Comparison of ENCODE assay signal across 1 cellular context in the genomic region with DNA sequence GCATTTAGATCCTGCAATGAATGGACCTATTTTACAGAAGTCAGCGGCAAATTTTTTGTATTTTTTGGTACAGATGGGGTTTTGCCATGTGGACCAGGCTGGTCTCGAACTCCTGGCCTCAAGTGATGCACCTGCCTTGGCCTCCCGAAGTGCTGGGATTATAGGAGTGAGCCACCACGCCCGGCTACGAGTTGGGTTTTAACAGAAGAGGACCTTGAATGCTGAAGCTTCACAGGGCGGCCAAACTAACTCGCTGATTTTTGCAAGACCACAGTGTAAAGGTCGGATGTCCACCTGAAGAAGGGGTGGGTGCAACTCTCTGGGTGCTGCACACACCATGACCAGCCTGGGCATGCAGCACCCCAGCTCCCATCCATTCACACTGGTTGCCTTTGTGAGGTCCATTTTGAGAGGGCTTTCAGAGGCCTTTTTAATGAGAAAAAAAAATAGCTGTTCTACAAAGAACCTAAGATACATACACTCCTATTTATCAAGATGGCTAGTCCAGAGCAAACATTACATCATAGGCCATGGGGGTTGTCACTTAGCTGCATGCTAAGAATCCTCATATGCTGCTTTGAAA.
TF ChIP-seq lines count a peak whose summit lies in the region.

No MANE protein-coding gene starts in this region.

TF ChIP-seq in HepG2, 621 proteins besides CTCF, POLR2A, EP300 and RAD21 (continued from another document and continues in another):
- TF ChIP-seq, protein P1, sequence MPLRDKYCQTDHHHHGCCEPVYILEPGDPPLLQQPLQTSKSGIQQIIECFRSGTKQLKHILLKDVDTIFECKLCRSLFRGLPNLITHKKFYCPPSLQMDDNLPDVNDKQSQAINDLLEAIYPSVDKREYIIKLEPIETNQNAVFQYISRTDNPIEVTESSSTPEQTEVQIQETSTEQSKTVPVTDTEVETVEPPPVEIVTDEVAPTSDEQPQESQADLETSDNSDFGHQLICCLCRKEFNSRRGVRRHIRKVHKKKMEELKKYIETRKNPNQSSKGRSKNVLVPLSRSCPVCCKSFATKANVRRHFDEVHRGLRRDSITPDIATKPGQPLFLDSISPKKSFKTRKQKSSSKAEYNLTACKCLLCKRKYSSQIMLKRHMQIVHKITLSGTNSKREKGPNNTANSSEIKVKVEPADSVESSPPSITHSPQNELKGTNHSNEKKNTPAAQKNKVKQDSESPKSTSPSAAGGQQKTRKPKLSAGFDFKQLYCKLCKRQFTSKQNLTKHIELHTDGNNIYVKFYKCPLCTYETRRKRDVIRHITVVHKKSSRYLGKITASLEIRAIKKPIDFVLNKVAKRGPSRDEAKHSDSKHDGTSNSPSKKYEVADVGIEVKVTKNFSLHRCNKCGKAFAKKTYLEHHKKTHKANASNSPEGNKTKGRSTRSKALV (CRISPR knock-in tag; IDR thresholded peaks at IDR 0.05) = no peak; the same call in 1 of the 2 replicates
- peak; percentile 76; the same call in 1 of the 2 replicates for TF ChIP-seq ZNF264 (CRISPR knock-in tag; IDR thresholded peaks at IDR 0.05)
- TF ChIP-seq, protein P2, sequence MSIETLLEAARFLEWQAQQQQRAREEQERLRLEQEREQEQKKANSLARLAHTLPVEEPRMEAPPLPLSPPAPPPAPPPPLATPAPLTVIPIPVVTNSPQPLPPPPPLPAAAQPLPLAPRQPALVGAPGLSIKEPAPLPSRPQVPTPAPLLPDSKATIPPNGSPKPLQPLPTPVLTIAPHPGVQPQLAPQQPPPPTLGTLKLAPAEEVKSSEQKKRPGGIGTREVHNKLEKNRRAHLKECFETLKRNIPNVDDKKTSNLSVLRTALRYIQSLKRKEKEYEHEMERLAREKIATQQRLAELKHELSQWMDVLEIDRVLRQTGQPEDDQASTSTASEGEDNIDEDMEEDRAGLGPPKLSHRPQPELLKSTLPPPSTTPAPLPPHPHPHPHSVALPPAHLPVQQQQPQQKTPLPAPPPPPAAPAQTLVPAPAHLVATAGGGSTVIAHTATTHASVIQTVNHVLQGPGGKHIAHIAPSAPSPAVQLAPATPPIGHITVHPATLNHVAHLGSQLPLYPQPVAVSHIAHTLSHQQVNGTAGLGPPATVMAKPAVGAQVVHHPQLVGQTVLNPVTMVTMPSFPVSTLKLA (IDR thresholded peaks at IDR 0.05) = no peak
- TF ChIP-seq, protein P3, sequence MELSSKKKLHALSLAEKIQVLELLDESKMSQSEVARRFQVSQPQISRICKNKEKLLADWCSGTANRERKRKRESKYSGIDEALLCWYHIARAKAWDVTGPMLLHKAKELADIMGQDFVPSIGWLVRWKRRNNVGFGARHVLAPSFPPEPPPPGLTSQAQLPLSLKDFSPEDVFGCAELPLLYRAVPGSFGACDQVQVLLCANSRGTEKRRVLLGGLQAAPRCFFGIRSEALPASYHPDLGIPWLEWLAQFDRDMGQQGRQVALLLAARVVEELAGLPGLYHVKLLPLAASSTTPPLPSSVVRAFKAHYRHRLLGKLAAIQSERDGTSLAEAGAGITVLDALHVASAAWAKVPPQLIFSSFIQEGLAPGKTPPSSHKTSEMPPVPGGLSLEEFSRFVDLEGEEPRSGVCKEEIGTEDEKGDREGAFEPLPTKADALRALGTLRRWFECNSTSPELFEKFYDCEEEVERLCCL (CRISPR knock-in tag; IDR thresholded peaks at IDR 0.05; ENCODE audit: borderline replicate concordance) = no peak
- no peak for TF ChIP-seq ZNF256 (CRISPR knock-in tag; conservative IDR thresholded peaks at IDR 0.05)
- TF ChIP-seq MAZ (IDR thresholded peaks at IDR 0.05; ENCODE audit: borderline replicate concordance, low read depth, low read length) = no peak
- TF ChIP-seq MAZ (CRISPR knock-in tag; IDR thresholded peaks at IDR 0.05; ENCODE audit: low read depth) = no peak
- no peak for TF ChIP-seq MED13 (CRISPR knock-in tag; IDR thresholded peaks at IDR 0.05)
- no peak for TF ChIP-seq HNRNPK (IDR thresholded peaks at IDR 0.05; ENCODE audit: low read depth, low read length, poor library complexity, severe bottlenecking)
- TF ChIP-seq, protein P4, sequence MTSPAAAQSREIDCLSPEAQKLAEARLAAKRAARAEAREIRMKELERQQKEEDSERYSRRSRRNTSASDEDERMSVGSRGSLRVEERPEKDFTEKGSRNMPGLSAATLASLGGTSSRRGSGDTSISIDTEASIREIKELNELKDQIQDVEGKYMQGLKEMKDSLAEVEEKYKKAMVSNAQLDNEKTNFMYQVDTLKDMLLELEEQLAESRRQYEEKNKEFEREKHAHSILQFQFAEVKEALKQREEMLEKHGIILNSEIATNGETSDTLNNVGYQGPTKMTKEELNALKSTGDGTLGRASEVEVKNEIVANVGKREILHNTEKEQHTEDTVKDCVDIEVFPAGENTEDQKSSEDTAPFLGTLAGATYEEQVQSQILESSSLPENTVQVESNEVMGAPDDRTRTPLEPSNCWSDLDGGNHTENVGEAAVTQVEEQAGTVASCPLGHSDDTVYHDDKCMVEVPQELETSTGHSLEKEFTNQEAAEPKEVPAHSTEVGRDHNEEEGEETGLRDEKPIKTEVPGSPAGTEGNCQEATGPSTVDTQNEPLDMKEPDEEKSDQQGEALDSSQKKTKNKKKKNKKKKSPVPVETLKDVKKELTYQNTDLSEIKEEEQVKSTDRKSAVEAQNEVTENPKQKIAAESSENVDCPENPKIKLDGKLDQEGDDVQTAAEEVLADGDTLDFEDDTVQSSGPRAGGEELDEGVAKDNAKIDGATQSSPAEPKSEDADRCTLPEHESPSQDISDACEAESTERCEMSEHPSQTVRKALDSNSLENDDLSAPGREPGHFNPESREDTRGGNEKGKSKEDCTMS (CRISPR knock-in tag; conservative IDR thresholded peaks at IDR 0.05) = no peak
- TF ChIP-seq RBFOX2 (IDR thresholded peaks at IDR 0.05; ENCODE audit: low read depth, low read length) = no peak
- TF ChIP-seq ZNF790 (CRISPR knock-in tag; IDR thresholded peaks at IDR 0.05; ENCODE audit: borderline replicate concordance) = no peak
- no peak for TF ChIP-seq ZNF879 (CRISPR knock-in tag; IDR thresholded peaks at IDR 0.05)
- peak; percentile 23; the same call in 1 of the 2 replicates for TF ChIP-seq ATF7 (IDR thresholded peaks at IDR 0.05)
- TF ChIP-seq ATF7 (CRISPR knock-in tag; IDR thresholded peaks at IDR 0.05) = peak; percentile 77; the same call in 1 of the 2 replicates
- TF ChIP-seq MAFF (IDR thresholded peaks at IDR 0.05; ENCODE audit: low read depth, low read length) = no peak
- TF ChIP-seq ZNF136 (CRISPR knock-in tag; IDR thresholded peaks at IDR 0.05; ENCODE audit: low read depth) = no peak
- TF ChIP-seq NR2C2 (CRISPR knock-in tag; IDR thresholded peaks at IDR 0.05; ENCODE audit: borderline replicate concordance) = peak; percentile 41; the same call in 1 of the 2 replicates
- TF ChIP-seq, protein P5, sequence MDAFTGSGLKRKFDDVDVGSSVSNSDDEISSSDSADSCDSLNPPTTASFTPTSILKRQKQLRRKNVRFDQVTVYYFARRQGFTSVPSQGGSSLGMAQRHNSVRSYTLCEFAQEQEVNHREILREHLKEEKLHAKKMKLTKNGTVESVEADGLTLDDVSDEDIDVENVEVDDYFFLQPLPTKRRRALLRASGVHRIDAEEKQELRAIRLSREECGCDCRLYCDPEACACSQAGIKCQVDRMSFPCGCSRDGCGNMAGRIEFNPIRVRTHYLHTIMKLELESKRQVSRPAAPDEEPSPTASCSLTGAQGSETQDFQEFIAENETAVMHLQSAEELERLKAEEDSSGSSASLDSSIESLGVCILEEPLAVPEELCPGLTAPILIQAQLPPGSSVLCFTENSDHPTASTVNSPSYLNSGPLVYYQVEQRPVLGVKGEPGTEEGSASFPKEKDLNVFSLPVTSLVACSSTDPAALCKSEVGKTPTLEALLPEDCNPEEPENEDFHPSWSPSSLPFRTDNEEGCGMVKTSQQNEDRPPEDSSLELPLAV (CRISPR knock-in tag; conservative IDR thresholded peaks at IDR 0.05; ENCODE audit: low read depth) = no peak
- TF ChIP-seq ZNF383 (CRISPR knock-in tag; IDR thresholded peaks at IDR 0.05; ENCODE audit: borderline replicate concordance) = 0 out of 2 replicates have a peak, but pooled peaks have one; percentile 68
- no peak for TF ChIP-seq CCAR2 (optimal IDR thresholded peaks at IDR 0.05; ENCODE audit: low read depth, low read length)
- 0 out of 2 replicates have a peak, but pooled peaks have one; percentile 34 for TF ChIP-seq ZSCAN25 (CRISPR knock-in tag; IDR thresholded peaks at IDR 0.05)
- peak; percentile 50; the same call in 1 of the 2 replicates for TF ChIP-seq ZNF607 (CRISPR knock-in tag; IDR thresholded peaks at IDR 0.05; ENCODE audit: borderline replicate concordance)
- no peak for TF ChIP-seq EZH2 (conservative IDR thresholded peaks at IDR 0.05; ENCODE audit: low read depth, low read length)
- TF ChIP-seq ZNF678 (CRISPR knock-in tag; IDR thresholded peaks at IDR 0.05) = no peak
- TF ChIP-seq, protein P6, sequence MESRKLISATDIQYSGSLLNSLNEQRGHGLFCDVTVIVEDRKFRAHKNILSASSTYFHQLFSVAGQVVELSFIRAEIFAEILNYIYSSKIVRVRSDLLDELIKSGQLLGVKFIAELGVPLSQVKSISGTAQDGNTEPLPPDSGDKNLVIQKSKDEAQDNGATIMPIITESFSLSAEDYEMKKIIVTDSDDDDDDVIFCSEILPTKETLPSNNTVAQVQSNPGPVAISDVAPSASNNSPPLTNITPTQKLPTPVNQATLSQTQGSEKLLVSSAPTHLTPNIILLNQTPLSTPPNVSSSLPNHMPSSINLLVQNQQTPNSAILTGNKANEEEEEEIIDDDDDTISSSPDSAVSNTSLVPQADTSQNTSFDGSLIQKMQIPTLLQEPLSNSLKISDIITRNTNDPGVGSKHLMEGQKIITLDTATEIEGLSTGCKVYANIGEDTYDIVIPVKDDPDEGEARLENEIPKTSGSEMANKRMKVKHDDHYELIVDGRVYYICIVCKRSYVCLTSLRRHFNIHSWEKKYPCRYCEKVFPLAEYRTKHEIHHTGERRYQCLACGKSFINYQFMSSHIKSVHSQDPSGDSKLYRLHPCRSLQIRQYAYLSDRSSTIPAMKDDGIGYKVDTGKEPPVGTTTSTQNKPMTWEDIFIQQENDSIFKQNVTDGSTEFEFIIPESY (CRISPR knock-in tag; IDR thresholded peaks at IDR 0.05) = peak; percentile 44
- TF ChIP-seq SMYD3 (CRISPR knock-in tag; IDR thresholded peaks at IDR 0.05) = no peak
- no peak for TF ChIP-seq ZNF749 (CRISPR knock-in tag; IDR thresholded peaks at IDR 0.05; ENCODE audit: borderline replicate concordance)
- TF ChIP-seq GABPA (IDR thresholded peaks at IDR 0.05; ENCODE audit: low read depth, low read length) = no peak
- TF ChIP-seq GABPA (CRISPR knock-in tag; IDR thresholded peaks at IDR 0.05; ENCODE audit: low read depth) = no peak
- no peak for TF ChIP-seq BCL6 (CRISPR knock-in tag; IDR thresholded peaks at IDR 0.05)
- TF ChIP-seq RARA (CRISPR knock-in tag; IDR thresholded peaks at IDR 0.05) = no peak
- TF ChIP-seq, protein P7, sequence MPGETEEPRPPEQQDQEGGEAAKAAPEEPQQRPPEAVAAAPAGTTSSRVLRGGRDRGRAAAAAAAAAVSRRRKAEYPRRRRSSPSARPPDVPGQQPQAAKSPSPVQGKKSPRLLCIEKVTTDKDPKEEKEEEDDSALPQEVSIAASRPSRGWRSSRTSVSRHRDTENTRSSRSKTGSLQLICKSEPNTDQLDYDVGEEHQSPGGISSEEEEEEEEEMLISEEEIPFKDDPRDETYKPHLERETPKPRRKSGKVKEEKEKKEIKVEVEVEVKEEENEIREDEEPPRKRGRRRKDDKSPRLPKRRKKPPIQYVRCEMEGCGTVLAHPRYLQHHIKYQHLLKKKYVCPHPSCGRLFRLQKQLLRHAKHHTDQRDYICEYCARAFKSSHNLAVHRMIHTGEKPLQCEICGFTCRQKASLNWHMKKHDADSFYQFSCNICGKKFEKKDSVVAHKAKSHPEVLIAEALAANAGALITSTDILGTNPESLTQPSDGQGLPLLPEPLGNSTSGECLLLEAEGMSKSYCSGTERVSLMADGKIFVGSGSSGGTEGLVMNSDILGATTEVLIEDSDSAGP (CRISPR knock-in tag; IDR thresholded peaks at IDR 0.05; ENCODE audit: borderline replicate concordance) = peak; percentile 54; the same call in 1 of the 2 replicates
- no peak for TF ChIP-seq ZFAT (CRISPR knock-in tag; conservative IDR thresholded peaks at IDR 0.05)
- TF ChIP-seq TEAD3 (CRISPR knock-in tag; optimal IDR thresholded peaks at IDR 0.05; ENCODE audit: borderline replicate concordance) = no peak
- TF ChIP-seq MTF2 (CRISPR knock-in tag; IDR thresholded peaks at IDR 0.05; ENCODE audit: borderline replicate concordance) = no peak
- TF ChIP-seq MTA3 (CRISPR knock-in tag; IDR thresholded peaks at IDR 0.05) = no peak
- no peak for TF ChIP-seq ZNF484 (CRISPR knock-in tag; IDR thresholded peaks at IDR 0.05; ENCODE audit: borderline replicate concordance, low read depth)
- peak; percentile 64; the same call in 1 of the 2 replicates for TF ChIP-seq WIZ (CRISPR knock-in tag; IDR thresholded peaks at IDR 0.05)
- TF ChIP-seq SAFB2 (CRISPR knock-in tag; IDR thresholded peaks at IDR 0.05; ENCODE audit: borderline replicate concordance, low read depth) = no peak; the same call in 1 of the 2 replicates
- peak; percentile 55 for TF ChIP-seq KAT8 (CRISPR knock-in tag; IDR thresholded peaks at IDR 0.05)
- no peak for TF ChIP-seq FOXA1 (IDR thresholded peaks at IDR 0.05)
- TF ChIP-seq FOXA1 (CRISPR knock-in tag; IDR thresholded peaks at IDR 0.05) = no peak; the same call in 1 of the 2 replicates
- TF ChIP-seq, protein P8, sequence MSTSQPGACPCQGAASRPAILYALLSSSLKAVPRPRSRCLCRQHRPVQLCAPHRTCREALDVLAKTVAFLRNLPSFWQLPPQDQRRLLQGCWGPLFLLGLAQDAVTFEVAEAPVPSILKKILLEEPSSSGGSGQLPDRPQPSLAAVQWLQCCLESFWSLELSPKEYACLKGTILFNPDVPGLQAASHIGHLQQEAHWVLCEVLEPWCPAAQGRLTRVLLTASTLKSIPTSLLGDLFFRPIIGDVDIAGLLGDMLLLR (CRISPR knock-in tag; IDR thresholded peaks at IDR 0.05) = no peak
- TF ChIP-seq, protein P9, sequence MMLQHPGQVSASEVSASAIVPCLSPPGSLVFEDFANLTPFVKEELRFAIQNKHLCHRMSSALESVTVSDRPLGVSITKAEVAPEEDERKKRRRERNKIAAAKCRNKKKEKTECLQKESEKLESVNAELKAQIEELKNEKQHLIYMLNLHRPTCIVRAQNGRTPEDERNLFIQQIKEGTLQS (CRISPR knock-in tag; IDR thresholded peaks at IDR 0.05) = peak; percentile 10; the same call in 1 of the 2 replicates
- TF ChIP-seq ZNF598 (CRISPR knock-in tag; IDR thresholded peaks at IDR 0.05; ENCODE audit: borderline replicate concordance) = no peak
- TF ChIP-seq ZNF451 (CRISPR knock-in tag; IDR thresholded peaks at IDR 0.05) = peak; percentile 49; the same call in 1 of the 2 replicates
- TF ChIP-seq GABPB1 (CRISPR knock-in tag; IDR thresholded peaks at IDR 0.05) = peak; percentile 22; the same call in 1 of the 2 replicates
- TF ChIP-seq SRY (CRISPR knock-in tag; IDR thresholded peaks at IDR 0.05) = no peak
